Comparison of ENCODE assay signal across 22 cellular contexts in genomic region chr1:15945011-15945831, GRCh38. TPM values are rescaled to one million over a fixed set of nuclear protein-coding genes. Genes with fewer than 3 reads are reported as not detected.
"Had no signal": no experiment of that assay in that cellular context is flagged by ENCODE, and none has a peak within 500 bp of the region (broad histone marks: within the 10 kb centered on the region; RNA-seq: fewer than 3 reads in every experiment).

No MANE protein-coding gene starts in this region.

- H3K27ac ChIP-seq: esophagus squamous epithelium, right atrium auricular region, upper lobe of right lung had no signal

- ATAC-seq: left ventricle myocardium superior; natural killer cell; stimulated activated naive CD8-positive, alpha-beta T cell treated with anti-CD3 and anti-CD28 coated beads, Interleukin-15, amount 100 ng/mL, for 72 hours; upper lobe of right lung had no signal

- DNase-seq: activated CD4-positive, alpha-beta T cell treated with anti-CD3 and anti-CD28 coated beads, Interleukin-2, amount 50 U/mL, for 1 hour; activated naive CD4-positive, alpha-beta T cell treated with Interleukin-2 at 50 U/mL for 16 hours; esophagus squamous epithelium; hippocampal formation; left ventricle myocardium superior; mesenchymal stem cell; natural killer cell; nucleus accumbens; stimulated activated CD4-positive, alpha-beta T cell treated with anti-CD3 and anti-CD28 coated beads, Interleukin-15, amount 100 ng/mL, for 24 hours; stimulated activated CD4-positive, alpha-beta T cell treated with anti-CD3 and anti-CD28 coated beads, Interleukin-4, amount 100 ng/mL, for 24 hours; stimulated activated naive CD8-positive, alpha-beta T cell treated with anti-CD3 and anti-CD28 coated beads, Interleukin-15, amount 100 ng/mL, for 72 hours; testis; upper lobe of right lung had no signal

- H3K27me3 ChIP-seq: esophagus squamous epithelium, right atrium auricular region, testis, upper lobe of right lung had no signal

- H3K9me3 ChIP-seq: esophagus squamous epithelium, right atrium auricular region, testis, upper lobe of right lung had no signal

- FAIRE-seq: endothelial cell of umbilical vein had no signal

- H3K4me3 ChIP-seq: coronary artery, esophagus squamous epithelium, right atrium auricular region, skin epidermis, upper lobe of right lung had no signal

RNA-seq across cellular contexts. Expression of gene SRARP, which starts 58.8 kb away (rescaled TPM):
- total RNA-seq: activated CD8-positive, alpha-beta memory T cell treated with anti-CD3 and anti-CD28 coated beads for 36 hours; activated T-helper 1 cell treated with anti-CD3 and anti-CD28 coated beads, Interleukin-12 subunit alpha, Interleukin-12 subunit beta, Interleukin-2, Interleukin-4 antibody, amounts not matched to agents 30 ng/mL and 10 ng/mL and 1 ng/mL, durations not matched to agents 14 hours and 24 hours and 36 hours; endothelial cell of umbilical vein; esophagus squamous epithelium; fibroblast of villous mesenchyme; kidney epithelial cell; natural killer cell; progenitor cell of endocrine pancreas; upper lobe of right lung had no signal
